In genomic region chr1:236773919-236774318, GRCh38 we compare ENCODE assay signal across 1 cellular context.
TF ChIP-seq lines count a peak whose summit lies in the region.

No MANE protein-coding gene starts in this region.

TF ChIP-seq in GM23338, 12 proteins besides CTCF, POLR2A, EP300 and RAD21 (continued from another document):
- TF ChIP-seq ZNF462 (CRISPR knock-in tag; IDR thresholded peaks at IDR 0.05), result no peak
TF ChIP-seq in GM23338: peak in this region for 0.
